In the genomic region with DNA sequence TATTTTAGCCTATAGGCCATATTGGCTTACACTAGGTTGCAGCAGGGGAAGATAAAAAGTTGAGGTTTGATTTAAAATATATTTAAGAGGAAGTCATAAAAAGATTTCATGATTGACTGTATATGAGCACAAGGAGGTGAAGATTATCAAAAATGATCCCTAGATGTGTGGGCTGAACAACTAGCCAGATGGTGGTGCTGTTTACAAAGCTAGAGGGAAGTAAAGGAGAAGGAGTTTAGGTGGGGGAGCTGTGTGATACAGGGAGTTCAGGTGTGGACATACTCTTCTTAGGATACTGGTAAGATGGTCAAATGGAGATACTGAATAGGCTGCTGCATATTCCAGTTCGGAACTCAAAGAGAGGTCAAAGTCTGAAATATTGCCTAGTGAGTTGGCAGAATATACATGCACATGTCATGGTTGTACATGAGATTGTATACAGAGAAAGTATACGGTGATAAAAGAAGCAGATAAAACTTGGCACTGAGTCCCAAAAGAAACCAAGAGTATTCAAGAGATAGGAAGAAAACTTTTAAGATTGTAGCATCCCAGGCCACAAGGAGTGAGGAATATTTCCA, we compare ENCODE assay signal across 7 cellular contexts.
A peak's percentile ranks its signal among the peaks of the same experiment; 100 is the strongest.
DNase-seq lines count a peak whose midpoint lies in the region; ATAC-seq, FAIRE-seq and TF ChIP-seq lines count a peak whose summit lies in the region.

No MANE protein-coding gene starts in this region.

- TF ChIP-seq CTCF in bronchial epithelial cell (IDR thresholded peaks at IDR 0.05; ENCODE audit: insufficient read depth, low read length, severe bottlenecking) (peak; percentile 44), osteoblast (IDR thresholded peaks at IDR 0.05; ENCODE audit: extremely low read depth, low read depth, low read length) (peak; percentile 77)

- DNase-seq in H4 (ENCODE audit: low spot score) (peak; percentile 72), NCI-H2171 treated with DMSO at 0.1 percent for 48 hours (lab: John Stamatoyannopoulos, UW) (peak; percentile 70), bronchial epithelial cell (ENCODE audit: low read depth) (peak; percentile 40), osteoblast (ENCODE audit: insufficient read length, low spot score, missing footprints) (peak; percentile 43)
- DNase-seq in stimulated activated naive CD4-positive, alpha-beta T cell treated with Interleukin-2 at 50 U/mL for 16 hours (lab: John Stamatoyannopoulos, UW) = no peak

- ATAC-seq in GM21423 (IDR thresholded peaks at IDR 0.05; ENCODE audit: unreplicated experiment) (no peak), GM18517 (IDR thresholded peaks at IDR 0.05; ENCODE audit: unreplicated experiment) (no peak)

- no peaks in the 10 kb centered on the region for H4K20me1 ChIP-seq in osteoblast (ENCODE audit: insufficient read depth, low read length)

- H3K4me3 ChIP-seq in bronchial epithelial cell (ENCODE audit: low read depth, low read length) (no peak overlapping the region), osteoblast (ENCODE audit: insufficient read depth, low read length) (no peak overlapping the region)

- H3K9me3 ChIP-seq in osteoblast (ENCODE audit: low read depth, low read length) = no peaks in the 10 kb centered on the region

- H3K27ac ChIP-seq in osteoblast (ENCODE audit: low read depth, low read length) = no peak overlapping the region

- H3K4me2 ChIP-seq in osteoblast (ENCODE audit: insufficient read depth, low read length) = no peak overlapping the region

- no peaks in the 10 kb centered on the region for H3K79me2 ChIP-seq in osteoblast (ENCODE audit: insufficient read depth, low read length)

- no peak for FAIRE-seq in bronchial epithelial cell (lab: Jason Lieb, UNC)

- H3K27me3 ChIP-seq in bronchial epithelial cell (ENCODE audit: control insufficient read depth, insufficient read depth, low read length) (no peaks in the 10 kb centered on the region), osteoblast (ENCODE audit: insufficient read depth, low read length) (no peaks in the 10 kb centered on the region)

- no peak overlapping the region for H2AFZ ChIP-seq in osteoblast (ENCODE audit: low read length)

- H3K36me3 ChIP-seq in bronchial epithelial cell (ENCODE audit: control insufficient read depth, insufficient read depth, low read length) (no peaks in the 10 kb centered on the region), osteoblast (ENCODE audit: insufficient read depth, low read length) (no peaks in the 10 kb centered on the region)

- H3K4me1 ChIP-seq in osteoblast (ENCODE audit: insufficient read depth, low read length) = peaks cover 5% of the 10 kb centered on the region
